8 cellular contexts compared by ENCODE assay signal in the genomic region with DNA sequence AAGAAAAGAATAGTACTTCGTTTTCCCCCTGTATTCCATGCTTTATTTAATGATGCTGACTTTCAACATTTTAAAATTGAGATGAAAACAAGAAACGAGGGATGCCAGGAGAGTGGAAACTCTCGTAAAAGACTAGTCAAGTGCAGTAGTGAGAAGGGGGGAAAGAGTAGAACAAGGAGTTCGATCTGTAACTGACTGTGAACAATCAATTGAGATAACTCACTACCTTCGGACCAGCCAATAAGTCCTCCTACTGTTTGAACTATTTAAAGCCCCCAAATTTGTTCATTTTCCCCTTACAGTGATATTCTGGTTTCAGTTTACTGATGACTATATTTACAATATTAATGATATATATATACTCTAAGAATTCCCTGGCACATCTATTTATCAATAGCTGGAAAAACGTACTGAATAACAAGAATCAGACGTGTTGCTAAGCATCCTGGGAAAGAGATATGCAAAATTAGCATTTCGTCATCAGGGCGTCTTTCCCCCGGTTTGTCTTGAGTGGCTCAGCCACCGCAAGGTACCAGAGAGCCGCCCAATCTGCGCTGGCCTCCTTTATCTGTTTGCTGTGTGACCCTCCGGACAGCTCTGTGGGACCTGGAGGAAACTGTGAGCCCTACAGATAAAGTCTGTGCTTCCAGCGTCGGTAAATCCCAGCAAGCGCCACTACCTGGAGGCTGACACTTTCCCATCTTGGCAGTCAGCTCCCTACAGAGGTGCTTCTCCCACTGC. TPM values are rescaled to one million over a fixed set of nuclear protein-coding genes. Genes with fewer than 3 reads are reported as not detected.
A peak's percentile ranks its signal among the peaks of the same experiment; 100 is the strongest.
DNase-seq lines count a peak whose midpoint lies in the region; ATAC-seq, FAIRE-seq and TF ChIP-seq lines count a peak whose summit lies in the region.

No MANE protein-coding gene starts in this region.

- H3K27me3 ChIP-seq in left ventricle myocardium inferior (ENCODE audit: low read depth): no peaks in the 10 kb centered on the region

- intact Hi-C loops in left ventricle myocardium inferior (cut with micrococcal nuclease): no loop called here

- H3K36me3 Mint-ChIP-seq in progenitor cell of endocrine pancreas (ENCODE audit: insufficient read depth): no peaks in the 10 kb centered on the region

- peaks cover 44% of the 10 kb centered on the region for H3K4me1 ChIP-seq in left ventricle myocardium inferior
- H3K4me1 ChIP-seq in urinary bladder (ENCODE audit: insufficient read depth): no peaks in the 10 kb centered on the region

- FAIRE-seq in GM12892 (lab: Jason Lieb, UNC): peak; percentile 94

- TF ChIP-seq POLR2A in GM12892 (IDR thresholded peaks at IDR 0.05; ENCODE audit: low read depth, low read length): no peak; the same call in 1 of the 2 replicates

- peak overlapping the region; percentile 89 for H3K4me3 Mint-ChIP-seq in progenitor cell of endocrine pancreas (ENCODE audit: low read depth)

- H3K27me3 Mint-ChIP-seq in progenitor cell of endocrine pancreas: no peaks in the 10 kb centered on the region

- H3K36me3 ChIP-seq in left ventricle myocardium inferior (no peaks in the 10 kb centered on the region), urinary bladder (ENCODE audit: insufficient read depth) (no peaks in the 10 kb centered on the region)

- H3K4me3 ChIP-seq in left ventricle myocardium inferior (peak overlapping the region; percentile 74), urinary bladder (ENCODE audit: low read depth, low read length) (peak overlapping the region; percentile 53)

- H3K4me1 Mint-ChIP-seq in progenitor cell of endocrine pancreas (ENCODE audit: low read depth): peaks cover 31% of the 10 kb centered on the region

- peak overlapping the region; percentile 96 for H3K27ac Mint-ChIP-seq in progenitor cell of endocrine pancreas

- ATAC-seq in HG02840 (IDR thresholded peaks at IDR 0.05; ENCODE audit: low FRiP score, unreplicated experiment): peak; percentile 91

- TF ChIP-seq CTCF in left ventricle myocardium inferior (IDR thresholded peaks at IDR 0.05; ENCODE audit: borderline replicate concordance) (no peak), progenitor cell of endocrine pancreas (IDR thresholded peaks at IDR 0.05; ENCODE audit: unreplicated experiment) (no peak)

- under 1% methylated on average over 17 of the region's 17 CpGs for WGBS in urinary bladder

- DNase-seq in GM12892 (ENCODE audit: insufficient read length): peak; percentile 74
- DNase-seq in NCI-H1436 (lab: John Stamatoyannopoulos, UW): peak; percentile 87
- DNase-seq in T follicular helper cell (ENCODE audit: low read depth): peak; percentile 72
- peak; percentile 83 for DNase-seq in amniotic epithelial cell (ENCODE audit: low read depth)
- DNase-seq in left ventricle myocardium inferior: peak; percentile 72
- peak; percentile 68 for DNase-seq in progenitor cell of endocrine pancreas (ENCODE audit: low spot score, unreplicated experiment)

- no peaks in the 10 kb centered on the region for H3K9me3 ChIP-seq in left ventricle myocardium inferior (replicated peaks)

- H3K9me3 Mint-ChIP-seq in progenitor cell of endocrine pancreas (ENCODE audit: low read depth): no peaks in the 10 kb centered on the region

- peak overlapping the region; percentile 81 for H3K27ac ChIP-seq in left ventricle myocardium inferior (replicated peaks)
- peak overlapping the region; percentile 65 for H3K27ac ChIP-seq in urinary bladder (ENCODE audit: low read depth)

RNA-seq across cellular contexts. Expression of a gene that starts 41.1 kb away (rescaled TPM):
- 73.4 TPM for polyA plus RNA-seq in GM12892 (2012; ENCODE audit: missing spikeins)
- total RNA-seq in left ventricle myocardium inferior (32.3 TPM), progenitor cell of endocrine pancreas (238 TPM in 2 replicates), urinary bladder (92.8 TPM)
- polyA plus RNA-seq in urinary bladder: 71.6 TPM

Comparison
In these comparisons a context has a peak if more than half of its experiments do, and no peak if none do; other contexts are left out.
1. Peak in every context shown above with its lines: DNase-seq, ATAC-seq, H3K4me3 ChIP-seq and H3K27ac ChIP-seq.